Comparison of ENCODE assay signal across 21 cellular contexts in the genomic region with DNA sequence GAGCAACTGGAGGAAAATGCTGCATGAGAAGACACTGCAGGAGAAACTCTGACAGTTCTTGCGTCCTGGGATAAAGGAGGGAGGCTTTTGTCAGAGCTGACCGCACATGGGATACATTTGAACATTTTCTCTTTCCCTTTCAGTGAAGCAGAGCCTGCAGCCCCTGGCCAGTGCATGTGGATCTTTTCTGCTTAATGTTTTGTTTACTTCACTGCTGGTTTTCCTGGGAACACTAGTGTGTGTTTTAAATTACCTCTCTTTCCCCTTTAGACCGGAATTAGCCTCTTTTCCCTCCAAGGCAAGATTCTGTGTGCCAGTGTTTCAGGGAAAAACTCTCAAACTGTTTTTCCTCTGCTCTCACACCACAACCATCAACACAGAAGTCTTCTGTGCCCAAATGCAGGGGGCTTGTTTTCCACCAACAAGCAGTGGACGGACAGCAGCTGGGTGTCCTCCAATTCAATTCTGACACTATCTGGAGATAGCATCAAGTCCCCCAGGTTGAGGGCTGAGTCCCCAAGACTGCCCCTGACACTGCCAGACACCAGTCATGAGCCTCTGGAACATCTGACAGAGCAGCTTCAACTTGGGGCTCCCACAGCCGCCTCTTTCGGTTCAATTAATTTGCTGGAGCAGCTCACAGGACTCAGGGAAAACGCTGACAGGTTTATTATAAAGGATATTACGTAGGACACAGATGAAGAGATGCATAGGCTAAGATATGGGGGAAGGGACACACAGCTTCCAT.
DNase-seq lines count a peak whose midpoint lies in the region; ATAC-seq and TF ChIP-seq lines count a peak whose summit lies in the region.
"Had no signal": no experiment of that assay in that cellular context is flagged by ENCODE, and none has a peak within 500 bp of the region (broad histone marks: within the 10 kb centered on the region; RNA-seq: fewer than 3 reads in every experiment).

No MANE protein-coding gene starts in this region.

- H3K79me1 ChIP-seq in trophoblast cell (ENCODE audit: low read length): peaks cover 15% of the 10 kb centered on the region

- H3K27ac ChIP-seq in colonic mucosa (peak overlapping the region; percentile 55), layer of hippocampus (ENCODE audit: low read depth, low read length) (peak overlapping the region; percentile 78), trophoblast cell (ENCODE audit: low read depth, low read length) (peak overlapping the region; percentile 57), urinary bladder (ENCODE audit: low read depth) (peak overlapping the region; percentile 67), aorta (ENCODE audit: low read depth in 1 of 2, low read length in 2 of 2) (no peak overlapping the region)
- H3K27ac ChIP-seq: SK-N-MC had no signal

- no peak overlapping the region for H3K9ac ChIP-seq in colonic mucosa (ENCODE audit: low read depth in 2 of 2, low read length in 2 of 2)
- no peak overlapping the region for H3K9ac ChIP-seq in trophoblast cell (ENCODE audit: low read length)

- no peak for TF ChIP-seq CTCF in colonic mucosa (IDR thresholded peaks at IDR 0.05)

- H3K36me3 ChIP-seq in colonic mucosa: no peaks in the 10 kb centered on the region
- H3K36me3 ChIP-seq in trophoblast cell (ENCODE audit: control insufficient read depth in 1 of 2, insufficient read depth in 2 of 2, low read length in 2 of 2): no peaks in the 10 kb centered on the region
- no peaks in the 10 kb centered on the region for H3K36me3 ChIP-seq in urinary bladder (ENCODE audit: insufficient read depth)
- H3K36me3 ChIP-seq in aorta (ENCODE audit: control insufficient read depth in 1 of 2, insufficient read depth in 2 of 2, low read length in 1 of 2): no peaks in the 10 kb centered on the region

- intact Hi-C loops in colonic mucosa (cut with DNase I): no loop called here
- intact Hi-C loops in aorta (cut with DNase I): no loop called here

- peak overlapping the region; percentile 12 for H4K8ac ChIP-seq in trophoblast cell (ENCODE audit: low read depth, low read length)

- no CpG with 5 or more reads among the region's 8 CpGs for WGBS in trophoblast cell (ENCODE audit: extremely low coverage, insufficient coverage, insufficient read length)
- 51% methylated on average over 8 of the region's 8 CpGs for WGBS in urinary bladder
- WGBS in aorta, 2 donors: 77 to 82% methylated on average over 8 of the region's 8 CpGs

- H3K27me3 ChIP-seq in colonic mucosa (no peaks in the 10 kb centered on the region), layer of hippocampus (ENCODE audit: control insufficient read depth, insufficient read depth, low read length) (no peaks in the 10 kb centered on the region), trophoblast cell (ENCODE audit: insufficient read depth, low read length) (no peaks in the 10 kb centered on the region), aorta (ENCODE audit: control insufficient read depth in 1 of 2, insufficient read depth in 2 of 2, low read length in 1 of 2) (no peaks in the 10 kb centered on the region)

- H3K14ac ChIP-seq in trophoblast cell (ENCODE audit: low read length): peak overlapping the region; percentile 15

- no peaks in the 10 kb centered on the region for H3K79me2 ChIP-seq in trophoblast cell (ENCODE audit: control insufficient read depth, insufficient read depth, low read length, poor library complexity)

- no peak overlapping the region for H4K12ac ChIP-seq in trophoblast cell (ENCODE audit: low read depth, low read length)

- H3K4me1 ChIP-seq in colonic mucosa (peaks cover 3% of the 10 kb centered on the region), trophoblast cell (ENCODE audit: control insufficient read depth in 1 of 2, insufficient read depth in 2 of 2, low read length in 2 of 2) (peaks cover 24 to 31% of the 10 kb centered on the region in 2 experiments), urinary bladder (ENCODE audit: insufficient read depth) (no peaks in the 10 kb centered on the region), aorta (ENCODE audit: control insufficient read depth in 1 of 2, insufficient read depth in 2 of 2, low read length in 2 of 2) (no peaks in the 10 kb centered on the region)

- H4K91ac ChIP-seq in trophoblast cell (ENCODE audit: low read depth, low read length): peak overlapping the region; percentile 84

- no peak overlapping the region for H3K4me2 ChIP-seq in trophoblast cell (ENCODE audit: low read length)

- peak overlapping the region; percentile 77 for H2BK120ac ChIP-seq in trophoblast cell (ENCODE audit: insufficient read depth, low read length, poor library complexity)

- H3K23ac ChIP-seq in trophoblast cell (ENCODE audit: low read length): no peak overlapping the region

- ATAC-seq in aorta (ENCODE audit: low FRiP score) (no peak), HG03571 (IDR thresholded peaks at IDR 0.05; ENCODE audit: unreplicated experiment) (no peak)
- ATAC-seq: GM12878 had no signal

- H2AFZ ChIP-seq in trophoblast cell (ENCODE audit: insufficient read depth, low read length, poor library complexity): no peak overlapping the region

- no peak overlapping the region for H2AK5ac ChIP-seq in trophoblast cell (ENCODE audit: low read length)

- H3K4me3 ChIP-seq in colonic mucosa (no peak overlapping the region), trophoblast cell (ENCODE audit: low read depth, low read length) (no peak overlapping the region), urinary bladder (ENCODE audit: low read depth, low read length) (no peak overlapping the region), aorta (ENCODE audit: low read length in 2 of 2) (no peak overlapping the region)
- H3K4me3 ChIP-seq: GM12878, SK-N-MC had no signal

- peak overlapping the region; percentile 70 for H2BK5ac ChIP-seq in trophoblast cell (ENCODE audit: low read depth, low read length, poor library complexity)

- H3K9me3 ChIP-seq in colonic mucosa: no peaks in the 10 kb centered on the region
- H3K9me3 ChIP-seq in trophoblast cell (ENCODE audit: insufficient read depth, low read depth, low read length): no peaks in the 10 kb centered on the region
- no peaks in the 10 kb centered on the region for H3K9me3 ChIP-seq in aorta (ENCODE audit: control insufficient read depth, low read length)

- H2BK12ac ChIP-seq in trophoblast cell (ENCODE audit: low read length): peak overlapping the region; percentile 30

- peak overlapping the region; percentile 13 for H3K18ac ChIP-seq in trophoblast cell (ENCODE audit: low read length)

- DNase-seq in colonic mucosa: peak; percentile 14
- no peak for DNase-seq in trophoblast cell
- no peak for DNase-seq in OCI-M2 (lab: John Stamatoyannopoulos, UW; ENCODE audit: unreplicated experiment)
- no peak for DNase-seq in aorta
- DNase-seq: activated B cell treated with CpG ODN at 0.5 μM for 24 hours; activated CD4-positive, alpha-beta memory T cell treated with anti-CD3 and anti-CD28 coated beads for 36 hours; activated gamma-delta T cell treated with Interleukin-2 at 50 U/mL for 16 hours; activated T-cell treated with anti-CD3 and anti-CD28 coated beads for 4 hours; AML-193; DMS79; HFFc6; KBM-7; MM.1S; NCI-H1436 treated with DMSO at 0.1 percent for 48 hours; NCI-H510A treated with DMSO at 0.1 percent for 48 hours; occipital lobe had no signal

- no peak overlapping the region for H3K4ac ChIP-seq in trophoblast cell (ENCODE audit: low read depth, low read length)

Comparison
In these comparisons a context has a peak if more than half of its experiments do, and no peak if none do; other contexts are left out.
1. H3K27ac ChIP-seq: peak in colonic mucosa (single experiment), layer of hippocampus (single experiment), trophoblast cell (single experiment) and urinary bladder (single experiment); none in aorta (0 of 2).